ENCODE assay signal across 10 cellular contexts in the genomic region with DNA sequence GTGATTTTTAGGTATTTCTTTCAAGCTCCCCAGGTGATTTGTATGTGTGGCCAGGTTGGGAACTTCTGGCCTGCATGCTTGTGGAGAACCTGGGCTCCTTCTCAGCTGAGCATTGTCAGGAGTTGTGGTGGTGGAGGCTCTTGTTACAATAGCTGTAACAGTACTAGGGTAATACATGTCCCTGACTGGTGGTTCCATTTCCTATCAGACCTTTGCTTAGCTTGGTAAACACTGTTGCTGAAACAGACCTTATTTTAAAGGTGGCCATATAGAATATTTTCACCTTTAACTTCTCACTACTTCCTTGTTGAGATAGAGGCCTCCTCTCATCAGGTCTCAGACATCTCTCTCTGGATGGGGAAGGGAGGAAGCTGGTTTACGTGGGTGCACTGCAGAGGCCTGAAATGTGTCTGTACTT.
DNase-seq lines count a peak whose midpoint lies in the region; ATAC-seq lines count a peak whose summit lies in the region.
"Had no signal": no experiment of that assay in that cellular context is flagged by ENCODE, and none has a peak within 500 bp of the region (broad histone marks: within the 10 kb centered on the region; RNA-seq: fewer than 3 reads in every experiment).

No MANE protein-coding gene starts in this region.

- ATAC-seq in GM18498 (IDR thresholded peaks at IDR 0.05; ENCODE audit: unreplicated experiment) (peak; percentile 56), GM21526 (IDR thresholded peaks at IDR 0.05; ENCODE audit: low FRiP score, unreplicated experiment) (peak; percentile 63), HG03571 (IDR thresholded peaks at IDR 0.05; ENCODE audit: unreplicated experiment) (peak; percentile 44), left colon (peak; percentile 51)

- intact Hi-C loops in left colon (cut with DNase I, micrococcal nuclease), result no loop called here

- DNase-seq in left colon, result no peak
- DNase-seq in dermis blood vessel endothelial cell, result no peak
- no peak for DNase-seq in amygdala (lab: John Stamatoyannopoulos, UW)
- no peak for DNase-seq in globus pallidus (ENCODE audit: low spot score)
- DNase-seq in cerebellar nuclear complex (lab: John Stamatoyannopoulos, UW), result no peak
- DNase-seq: effector CD4-positive, alpha-beta T cell; SHP77 had no signal
